In the genomic region with DNA sequence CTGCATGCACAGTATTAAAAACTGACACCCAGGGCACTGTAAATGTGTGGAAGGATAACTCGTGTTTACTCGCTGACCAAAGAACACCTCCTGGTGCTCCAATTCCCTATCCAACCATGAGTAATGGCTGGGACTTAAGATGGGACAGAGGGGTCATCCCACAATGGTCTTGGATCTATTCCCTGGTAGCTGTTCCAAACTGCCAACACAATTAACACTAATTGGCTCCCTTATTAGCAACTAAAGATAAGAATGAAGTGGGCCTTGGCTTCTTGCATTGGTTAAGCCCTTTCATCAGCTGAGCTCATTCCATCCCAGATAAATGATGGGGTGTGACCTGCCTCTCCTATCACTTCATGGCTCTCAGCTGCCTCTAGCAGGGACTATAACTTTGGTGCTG, we compare ENCODE assay signal across 10 cellular contexts. TPM values are rescaled to one million over a fixed set of nuclear protein-coding genes. Genes with fewer than 3 reads are reported as not detected.
A peak's percentile ranks its signal among the peaks of the same experiment; 100 is the strongest.
DNase-seq lines count a peak whose midpoint lies in the region; ATAC-seq, FAIRE-seq and TF ChIP-seq lines count a peak whose summit lies in the region.
"Had no signal": no experiment of that assay in that cellular context is flagged by ENCODE, and none has a peak within 500 bp of the region (broad histone marks: within the 10 kb centered on the region; RNA-seq: fewer than 3 reads in every experiment).

No MANE protein-coding gene starts in this region.

- H3K36me3 ChIP-seq in CD8-positive, alpha-beta memory T cell (ENCODE audit: insufficient read depth, low read length), result no peaks in the 10 kb centered on the region
- no peaks in the 10 kb centered on the region for H3K36me3 ChIP-seq in right atrium auricular region
- H3K36me3 ChIP-seq in sigmoid colon, result no peaks in the 10 kb centered on the region

- DNase-seq in CD8-positive, alpha-beta memory T cell, result no peak
- DNase-seq in WTC11 (ENCODE audit: low spot score), result no peak
- no peak for DNase-seq in right atrium auricular region (ENCODE audit: low spot score)
- no peak for DNase-seq in sigmoid colon
- no peak for DNase-seq in cerebellar cortex (ENCODE audit: low spot score)
- no peak for DNase-seq in D721Med (ENCODE audit: insufficient read length, low spot score)
- DNase-seq: RPMI8226; stimulated activated naive CD8-positive, alpha-beta T cell treated with anti-CD3 and anti-CD28 coated beads, Interleukin-15, amount 100 ng/mL, for 72 hours had no signal

- no peak for ATAC-seq in WTC11
- ATAC-seq in GM21619 (IDR thresholded peaks at IDR 0.05; ENCODE audit: unreplicated experiment), result no peak
- ATAC-seq in GM21423 (IDR thresholded peaks at IDR 0.05; ENCODE audit: unreplicated experiment), result no peak
- ATAC-seq: stimulated activated naive CD8-positive, alpha-beta T cell treated with anti-CD3 and anti-CD28 coated beads, Interleukin-15, amount 100 ng/mL, for 72 hours had no signal

- H3K27ac ChIP-seq in CD8-positive, alpha-beta memory T cell (ENCODE audit: low read depth, low read length), result peak overlapping the region; percentile 99
- peak overlapping the region; percentile 91 to 95 for H3K27ac ChIP-seq in right atrium auricular region
- peak overlapping the region; percentile 97 to 100 (median 98) for H3K27ac ChIP-seq in sigmoid colon

- H3K36me3 Mint-ChIP-seq in CD8-positive, alpha-beta memory T cell, result peaks cover 0 to 13% (median 0%) of the 10 kb centered on the region in 3 donors
- no peaks in the 10 kb centered on the region for H3K36me3 Mint-ChIP-seq in WTC11

- no peaks in the 10 kb centered on the region for H3K27me3 ChIP-seq in CD8-positive, alpha-beta memory T cell (ENCODE audit: insufficient read depth, low read length, poor library complexity, severe bottlenecking)
- no peaks in the 10 kb centered on the region for H3K27me3 ChIP-seq in right atrium auricular region
- no peaks in the 10 kb centered on the region for H3K27me3 ChIP-seq in sigmoid colon

- WGBS in sigmoid colon, 2 donors, result 90 to 96% methylated on average over 2 of the region's 2 CpGs

- H3K27ac Mint-ChIP-seq in CD8-positive, alpha-beta memory T cell, result peak overlapping the region; percentile 97 to 100 (median 100)
- peak overlapping the region; percentile 94 for H3K27ac Mint-ChIP-seq in WTC11

- peak overlapping the region in 6 of 7 donors; percentile 65 to 95 (median 92) for H3K4me3 Mint-ChIP-seq in CD8-positive, alpha-beta memory T cell
- peak overlapping the region; percentile 84 for H3K4me3 Mint-ChIP-seq in WTC11

- intact Hi-C loops in sigmoid colon (cut with DNase I), result loop anchor here (2.0 to 5.0 kb wide), 5 partner anchors 45 to 311 kb away; partner anchors contain the start of genes PAFAH1B2 and ZPR1

- peaks cover 48 to 50% (median 48%) of the 10 kb centered on the region in 3 donors for H3K4me1 Mint-ChIP-seq in CD8-positive, alpha-beta memory T cell
- peaks cover 37% of the 10 kb centered on the region for H3K4me1 Mint-ChIP-seq in WTC11

- no peak for TF ChIP-seq EP300 in sigmoid colon (IDR thresholded peaks at IDR 0.05)

- peaks cover 33% of the 10 kb centered on the region for H3K4me1 ChIP-seq in CD8-positive, alpha-beta memory T cell (ENCODE audit: insufficient read depth, low read length)
- peaks cover 0 to 50% of the 10 kb centered on the region in 2 donors for H3K4me1 ChIP-seq in right atrium auricular region
- H3K4me1 ChIP-seq in sigmoid colon, result peaks cover 0 to 37% (median 35%) of the 10 kb centered on the region in 4 donors

- CTCF ChIA-PET in CD8-positive, alpha-beta memory T cell (lab: Charles Lee), result interaction anchor here (0.9 to 2.7 kb wide), 5 partner anchors 212 to 309 kb away, joined by 3 to 15 read pairs (median 7); partner anchors contain the start of gene APOA5
- CTCF ChIA-PET in WTC11 (lab: Charles Lee), result interaction anchor here (1.3 kb wide), 1 partner anchor 263 kb away, joined by 5 read pairs; no protein-coding TSS in a partner anchor

- no peak overlapping the region for H3K4me3 ChIP-seq in CD8-positive, alpha-beta memory T cell (ENCODE audit: low read length)
- no peak overlapping the region for H3K4me3 ChIP-seq in right atrium auricular region
- H3K4me3 ChIP-seq in sigmoid colon, result no peak overlapping the region

- H3K27me3 Mint-ChIP-seq in CD8-positive, alpha-beta memory T cell, result peaks cover 0 to 2% of the 10 kb centered on the region in 2 donors
- H3K27me3 Mint-ChIP-seq in WTC11 (ENCODE audit: low read depth), result no peaks in the 10 kb centered on the region
- H3K27me3 Mint-ChIP-seq: stimulated activated naive CD8-positive, alpha-beta T cell treated with anti-CD3 and anti-CD28 coated beads, Interleukin-15, amount 100 ng/mL, for 72 hours had no signal

- FAIRE-seq in D721Med (lab: Jason Lieb, UNC), result no peak

- TF ChIP-seq CTCF in WTC11 (IDR thresholded peaks at IDR 0.05) (no peak), right atrium auricular region (IDR thresholded peaks at IDR 0.05) (no peak), sigmoid colon (IDR thresholded peaks at IDR 0.05) (no peak), D721Med (IDR thresholded peaks at IDR 0.05; ENCODE audit: insufficient read depth, missing control alignments) (no peak)

- H3K9me3 Mint-ChIP-seq in CD8-positive, alpha-beta memory T cell, result peaks cover 0 to 2% (median 0%) of the 10 kb centered on the region in 5 donors
- H3K9me3 Mint-ChIP-seq in WTC11, result no peaks in the 10 kb centered on the region
- H3K9me3 Mint-ChIP-seq: stimulated activated naive CD8-positive, alpha-beta T cell treated with anti-CD3 and anti-CD28 coated beads, Interleukin-15, amount 100 ng/mL, for 72 hours had no signal

- no peaks in the 10 kb centered on the region for H3K9me3 ChIP-seq in CD8-positive, alpha-beta memory T cell (ENCODE audit: low read length)
- H3K9me3 ChIP-seq in right atrium auricular region, result no peaks in the 10 kb centered on the region
- no peaks in the 10 kb centered on the region for H3K9me3 ChIP-seq in sigmoid colon

- no peak for TF ChIP-seq POLR2A in sigmoid colon (IDR thresholded peaks at IDR 0.05)

- POLR2A ChIA-PET in CD8-positive, alpha-beta memory T cell (lab: Charles Lee), result interaction anchor here (2.7 kb wide), 1 partner anchor 264 kb away, joined by 6 read pairs; no protein-coding TSS in a partner anchor
- POLR2A ChIA-PET in WTC11 (lab: Charles Lee), result interaction anchor here (0.6 kb wide), 1 partner anchor 163 kb away, joined by 3 read pairs; no protein-coding TSS in a partner anchor

TF ChIP-seq in WTC11, 78 proteins besides CTCF, POLR2A, EP300 and RAD21 (continues in another document):
- TF ChIP-seq ZNF512 (CRISPR knock-in tag; IDR thresholded peaks at IDR 0.05; ENCODE audit: borderline replicate concordance) (no peak), ZNF281 (CRISPR knock-in tag; IDR thresholded peaks at IDR 0.05) (no peak), PRRX2 (CRISPR knock-in tag; IDR thresholded peaks at IDR 0.05) (no peak), USF1 (CRISPR knock-in tag; IDR thresholded peaks at IDR 0.05) (no peak)

RNA-seq across cellular contexts. Expression of gene SIK3, which starts 1.5 kb away (rescaled TPM):
- 10 to 100 TPM; 42.8 to 48.7 TPM for total RNA-seq in CD8-positive, alpha-beta memory T cell
- 33.9 TPM for polyA plus RNA-seq in CD8-positive, alpha-beta memory T cell
- total RNA-seq in WTC11 (2021) (26.4 to 34.4 TPM (median 29.6 TPM) in 3 replicates), right atrium auricular region (10 to 100 TPM; 27.0 to 40.1 TPM), sigmoid colon (10 to 100 TPM; 35.3 to 53.2 (median 40.9) TPM)
- polyA plus RNA-seq in sigmoid colon, result 10 to 100 TPM in 1 of 3 donors, 1 to 10 TPM in 2; 5.5 to 16.5 (median 7.8) TPM

RNA-seq across cellular contexts. Expression of gene PAFAH1B2, which starts 44.4 kb away (rescaled TPM):
- total RNA-seq in CD8-positive, alpha-beta memory T cell, result 10 to 100 TPM; 79.5 to 84.5 TPM
- 15.9 TPM for polyA plus RNA-seq in CD8-positive, alpha-beta memory T cell
- total RNA-seq in WTC11 (2021), result 132 to 138 TPM (median 133 TPM) in 3 replicates
- 10 to 100 TPM; 41.1 to 65.8 TPM for total RNA-seq in right atrium auricular region
- 10 to 100 TPM; 42.1 to 76.4 (median 58.0) TPM for total RNA-seq in sigmoid colon
- 10 to 100 TPM; 26.0 to 33.1 (median 28.8) TPM for polyA plus RNA-seq in sigmoid colon
